Comparison of ENCODE assay signal across 18 cellular contexts in the genomic region with DNA sequence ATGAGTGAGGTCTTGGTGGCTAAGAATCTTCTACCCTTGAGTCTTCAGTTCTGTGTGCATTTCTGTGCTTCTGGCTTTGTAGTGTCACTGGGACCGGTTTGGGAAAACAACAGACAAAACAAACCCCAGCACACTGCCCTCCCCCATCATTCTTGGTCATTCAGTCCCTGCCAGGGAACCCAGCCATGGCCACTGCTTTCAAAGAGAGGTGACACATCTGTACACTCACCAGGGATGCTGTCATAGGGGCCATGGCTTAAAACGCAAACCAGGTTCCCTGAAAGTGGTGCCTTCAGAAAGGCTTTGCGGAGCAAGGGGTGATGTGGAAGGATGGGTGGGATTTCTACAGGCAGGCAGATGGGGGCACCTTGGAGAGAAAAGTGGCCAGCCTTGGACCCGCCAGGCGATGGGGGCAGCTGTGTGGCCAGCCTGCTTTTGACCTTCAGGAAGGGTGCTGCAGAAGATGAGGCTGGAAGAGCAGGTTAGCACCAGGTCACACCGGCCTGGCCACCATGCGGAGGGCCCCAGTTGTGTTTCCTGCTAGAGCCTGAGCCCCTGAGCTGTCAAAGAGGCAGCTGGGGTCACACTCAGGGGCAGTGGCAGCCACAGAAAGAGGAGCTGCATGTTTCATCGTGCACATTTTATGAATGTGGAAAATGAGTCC.
DNase-seq lines count a peak whose midpoint lies in the region; ATAC-seq, FAIRE-seq and TF ChIP-seq lines count a peak whose summit lies in the region.
"Had no signal": no experiment of that assay in that cellular context is flagged by ENCODE, and none has a peak within 500 bp of the region (broad histone marks: within the 10 kb centered on the region; RNA-seq: fewer than 3 reads in every experiment).

No MANE protein-coding gene starts in this region.

- H2AFZ ChIP-seq in IMR-90 (replicated peaks; ENCODE audit: low read length, poor library complexity): peak overlapping the region; percentile 23

- H3K4me2 ChIP-seq in IMR-90 (ENCODE audit: low read depth, low read length): no peak overlapping the region
- H3K4me2 ChIP-seq: SK-N-SH had no signal

- H3K79me1 ChIP-seq in IMR-90 (ENCODE audit: low read depth in 1 of 2, low read length in 2 of 2): no peaks in the 10 kb centered on the region

- DNase-seq in IMR-90 (no peak), RCC 7860 (ENCODE audit: low spot score) (peak; percentile 30), kidney tubule cell (ENCODE audit: low spot score) (peak; percentile 53), sigmoid colon (peak; percentile 52), NK-92 (lab: John Stamatoyannopoulos, UW; ENCODE audit: unreplicated experiment) (no peak), tibial nerve (ENCODE audit: low spot score in 2 of 2) (no peak)
- DNase-seq: BE2C, NCI-H1694, NCI-H2081, NCI-H2171 treated with DMSO at 0.1 percent for 48 hours, NCI-H526 treated with DMSO at 0.1 percent for 48 hours, RPMI8226, SHP77 treated with DMSO at 0.1 percent for 48 hours, SK-N-SH had no signal

- H2AK5ac ChIP-seq in IMR-90 (ENCODE audit: low read depth, low read length): no peak overlapping the region

- TF ChIP-seq EP300 in sigmoid colon (IDR thresholded peaks at IDR 0.05) (no peak), tibial nerve (IDR thresholded peaks at IDR 0.05) (no peak)

- H2BK15ac ChIP-seq in IMR-90 (ENCODE audit: low read depth, low read length): no peak overlapping the region

- no peak overlapping the region for H4K91ac ChIP-seq in IMR-90 (ENCODE audit: insufficient read depth, low read depth, low read length)

- H3K27me3 ChIP-seq in IMR-90 (ENCODE audit: control insufficient read depth, insufficient read depth, low read length) (peaks cover 42% of the 10 kb centered on the region), sigmoid colon (peaks cover 10 to 18% (median 12%) of the 10 kb centered on the region in 3 donors), tibial nerve (peaks cover 0 to 20% of the 10 kb centered on the region in 2 donors)
- H3K27me3 ChIP-seq: BE2C had no signal

- no peaks in the 10 kb centered on the region for H3K9me1 ChIP-seq in IMR-90 (ENCODE audit: insufficient read depth, low read length)

- H3K23ac ChIP-seq in IMR-90 (ENCODE audit: low read depth, low read length): no peak overlapping the region

- in situ Hi-C loops in IMR-90 (cut with MboI; ENCODE audit: low sequenced_read_pairs): no loop called here

- H2BK5ac ChIP-seq in IMR-90 (ENCODE audit: low read depth, low read length, poor library complexity, severe bottlenecking): no peak overlapping the region

- ATAC-seq in IMR-90 (ENCODE audit: low read depth) (no peak), GM21423 (IDR thresholded peaks at IDR 0.05; ENCODE audit: unreplicated experiment) (no peak), GM18868 (IDR thresholded peaks at IDR 0.05; ENCODE audit: unreplicated experiment) (no peak)

- H4K8ac ChIP-seq in IMR-90 (ENCODE audit: low read depth in 2 of 2, low read length in 2 of 2): no peak overlapping the region

- TF ChIP-seq POLR2A in IMR-90 (IDR thresholded peaks at IDR 0.05; ENCODE audit: low read depth, low read length): no peak
- TF ChIP-seq POLR2A in sigmoid colon (IDR thresholded peaks at IDR 0.05): no peak
- no peak for TF ChIP-seq POLR2A in tibial nerve (IDR thresholded peaks at IDR 0.05)

- H2BK20ac ChIP-seq in IMR-90 (ENCODE audit: low read depth, low read length): no peak overlapping the region

- no peaks in the 10 kb centered on the region; the same call in 1 of the 2 replicates for H3K9me3 ChIP-seq in IMR-90 (ENCODE audit: control insufficient read depth, insufficient read depth, low read length)
- H3K9me3 ChIP-seq in sigmoid colon: no peaks in the 10 kb centered on the region
- H3K9me3 ChIP-seq in tibial nerve: no peaks in the 10 kb centered on the region
- H3K9me3 ChIP-seq: BE2C, SK-N-SH had no signal

- no peak overlapping the region for H2BK120ac ChIP-seq in IMR-90 (ENCODE audit: low read depth, low read length)

- no peak for FAIRE-seq in RCC 7860 (lab: Jason Lieb, UNC)
- FAIRE-seq: D721Med, H1 had no signal

- no peak for TF ChIP-seq CTCF in IMR-90 (conservative IDR thresholded peaks at IDR 0.05; ENCODE audit: low read depth, low read length)
- no peak for TF ChIP-seq CTCF in sigmoid colon (IDR thresholded peaks at IDR 0.05)
- no peak for TF ChIP-seq CTCF in tibial nerve (IDR thresholded peaks at IDR 0.05)

- CTCF ChIA-PET in IMR-90 (lab: Yijun Ruan, JAX): interaction anchor here (0.9 kb wide), 1 partner anchor 93 kb away, joined by 3 read pairs; no protein-coding TSS in a partner anchor

- H3K27ac ChIP-seq in IMR-90 (ENCODE audit: insufficient read depth, low read length) (no peak overlapping the region), sigmoid colon (no peak overlapping the region), tibial nerve (no peak overlapping the region)

- no peak overlapping the region for H3K56ac ChIP-seq in IMR-90 (ENCODE audit: extremely low read depth, insufficient read depth, low read length)

- no peak overlapping the region for H3K18ac ChIP-seq in IMR-90 (ENCODE audit: low read depth, low read length)

- H4K5ac ChIP-seq in IMR-90 (ENCODE audit: low read depth, low read length): no peak overlapping the region

- WGBS in IMR-90 (ENCODE audit: extremely low coverage in 2 of 2, insufficient read length in 1 of 2), 2 experiments: 84% methylated on average over 5 of the region's 8 CpGs; no CpG with 5 or more reads in 1 of the 2 experiments
- 89 to 90% methylated on average over 8 of the region's 8 CpGs for WGBS in sigmoid colon, 2 donors
- WGBS in tibial nerve, 2 donors: 85 to 92% methylated on average over 8 of the region's 8 CpGs

- H3K4me3 ChIP-seq in IMR-90 (ENCODE audit: insufficient read depth, low read depth, low read length) (no peak overlapping the region), sigmoid colon (no peak overlapping the region), tibial nerve (no peak overlapping the region)

- H3K4me1 ChIP-seq in IMR-90 (ENCODE audit: control insufficient read depth, insufficient read depth, low read length) (peaks cover 2% of the 10 kb centered on the region; the same call in 1 of the 2 replicates), sigmoid colon (peaks cover 0 to 11% (median 6%) of the 10 kb centered on the region in 4 donors), tibial nerve (peaks cover 0 to 9% (median 5%) of the 10 kb centered on the region in 4 donors)
- H3K4me1 ChIP-seq: BE2C had no signal

- BruUV-seq in IMR-90 (replicated peaks; lab: Mats Ljungman, UMichigan): no TSS peak

- H3K9ac ChIP-seq in IMR-90 (ENCODE audit: low read depth, low read length): no peak overlapping the region
- H3K9ac ChIP-seq: SK-N-SH had no signal

- no peak overlapping the region for H2AK9ac ChIP-seq in IMR-90 (replicated peaks; ENCODE audit: low read depth, low read length, poor library complexity)

- H3K36me3 ChIP-seq in IMR-90 (ENCODE audit: control insufficient read depth, insufficient read depth, low read length) (no peaks in the 10 kb centered on the region), sigmoid colon (no peaks in the 10 kb centered on the region), tibial nerve (no peaks in the 10 kb centered on the region)
- H3K36me3 ChIP-seq: BE2C had no signal

- intact Hi-C loops in IMR-90 (cut with micrococcal nuclease) (no loop called here), sigmoid colon (cut with DNase I) (no loop called here)

- no peaks in the 10 kb centered on the region for H4K20me1 ChIP-seq in IMR-90 (ENCODE audit: insufficient read depth, low read length)

- TF ChIP-seq RAD21 in IMR-90 (IDR thresholded peaks at IDR 0.05; ENCODE audit: low read length): no peak

- H3K14ac ChIP-seq in IMR-90 (replicated peaks; ENCODE audit: low read depth, low read length): no peak overlapping the region

- H3K4ac ChIP-seq in IMR-90 (ENCODE audit: low read depth, low read length): no peak overlapping the region

- dilution Hi-C loops in IMR-90 (cut with HindIII; ENCODE audit: low sequenced_read_pairs, unreplicated experiment): no loop called here

- POLR2A ChIA-PET in IMR-90 (lab: Charles Lee; ENCODE audit: unreplicated experiment): no interaction called here

TF ChIP-seq in IMR-90, 13 proteins besides CTCF, POLR2A, EP300 and RAD21:
- TF ChIP-seq NFE2L2 (IDR thresholded peaks at IDR 0.05; ENCODE audit: low read depth, low read length): no peak
- no peak for TF ChIP-seq MAZ (IDR thresholded peaks at IDR 0.05; ENCODE audit: borderline replicate concordance, low read depth, low read length)
- TF ChIP-seq BHLHE40 (IDR thresholded peaks at IDR 0.05; ENCODE audit: low read depth, low read length): no peak
- no peak for TF ChIP-seq CHD1 (IDR thresholded peaks at IDR 0.05; ENCODE audit: low read depth, low read length)
- no peak for TF ChIP-seq SMC3 (IDR thresholded peaks at IDR 0.05; ENCODE audit: low read depth, low read length)
- TF ChIP-seq FOS (IDR thresholded peaks at IDR 0.05; ENCODE audit: low read depth, low read length): no peak
- TF ChIP-seq MAFK (IDR thresholded peaks at IDR 0.05; ENCODE audit: low read depth, low read length): no peak
- TF ChIP-seq CEBPB (IDR thresholded peaks at IDR 0.05; ENCODE audit: low read depth, low read length): no peak
- no peak for TF ChIP-seq RCOR1 (IDR thresholded peaks at IDR 0.05; ENCODE audit: insufficient replicate concordance, low read length)
- no peak for TF ChIP-seq RFX5 (IDR thresholded peaks at IDR 0.05; ENCODE audit: low read depth, low read length)

Comparison
In these comparisons a context has a peak if more than half of its experiments do, and no peak if none do; other contexts are left out.
1. DNase-seq: peak in RCC 7860 (single experiment), kidney tubule cell (single experiment) and sigmoid colon (single experiment); none in IMR-90 (single experiment), NK-92 (single experiment) and tibial nerve (0 of 2).